Comparison of ENCODE assay signal across 1 cellular context in genomic region chr6:52523363-52524207, GRCh38.
TF ChIP-seq lines count a peak whose summit lies in the region.

No MANE protein-coding gene starts in this region.

TF ChIP-seq in WTC11, 78 proteins besides CTCF, POLR2A, EP300 and RAD21 (continued from another document):
- TF ChIP-seq AR (CRISPR knock-in tag; IDR thresholded peaks at IDR 0.05) (no peak), TEAD4 (CRISPR knock-in tag; IDR thresholded peaks at IDR 0.05) (no peak)
